ENCODE assay signal across 14 cellular contexts in the genomic region with DNA sequence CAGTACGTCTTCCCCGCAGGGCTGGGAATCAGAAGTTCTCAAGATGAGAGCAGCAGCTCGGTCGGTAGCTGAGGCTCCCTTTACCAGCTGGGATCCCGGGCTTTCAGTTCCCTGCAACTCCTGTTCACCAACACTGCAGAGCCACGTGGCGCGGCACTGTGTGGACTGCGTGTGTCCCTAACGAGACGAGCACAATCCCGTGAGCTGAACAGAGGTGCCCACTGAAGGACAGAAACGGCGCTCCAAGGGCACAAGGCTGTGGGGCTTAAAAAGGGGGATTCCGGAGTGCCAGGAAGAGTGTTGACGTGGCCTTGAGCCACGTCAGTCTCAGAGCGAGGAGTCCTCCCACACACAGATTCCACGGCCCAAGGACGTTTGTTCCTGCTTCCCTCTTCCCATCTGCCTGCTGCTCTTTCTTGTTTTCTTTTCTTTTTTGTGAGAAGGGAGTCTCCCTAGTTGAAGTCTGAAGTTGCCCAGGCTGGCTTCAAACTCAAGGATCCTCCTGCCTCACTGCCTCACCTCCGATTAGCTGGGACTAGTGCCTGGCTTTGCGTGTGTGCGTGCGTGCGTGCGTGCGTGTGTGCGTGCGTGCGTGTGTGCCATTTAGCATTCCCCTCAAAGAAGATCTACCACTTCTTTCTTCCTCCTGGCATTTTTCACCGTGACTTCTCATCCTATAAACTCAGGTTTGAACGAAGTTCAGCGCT. TPM values are rescaled to one million over a fixed set of nuclear protein-coding genes. Genes with fewer than 3 reads are reported as not detected.
DNase-seq lines count a peak whose midpoint lies in the region; ATAC-seq and TF ChIP-seq lines count a peak whose summit lies in the region.
"Had no signal": no experiment of that assay in that cellular context is flagged by ENCODE, and none has a peak within 500 bp of the region (broad histone marks: within the 10 kb centered on the region; RNA-seq: fewer than 3 reads in every experiment).

No MANE protein-coding gene starts in this region.

- no peak for DNase-seq in CD4-positive, alpha-beta T cell
- DNase-seq in mucosa of descending colon (no peak), cortex of kidney (lab: John Stamatoyannopoulos, UW) (no peak), prostate gland (ENCODE audit: low spot score) (no peak)
- DNase-seq: foreskin keratinocyte; stimulated activated CD4-positive, alpha-beta T cell treated with anti-CD3 and anti-CD28 coated beads, Interleukin-4, amount 100 ng/mL, for 4 hours; T-helper 2 cell had no signal

- no peak for TF ChIP-seq POLR2A in prostate gland (IDR thresholded peaks at IDR 0.05)

- H3K36me3 ChIP-seq in HUES48 (ENCODE audit: control insufficient read depth, insufficient read depth, low read length) (no peaks in the 10 kb centered on the region), mucosa of descending colon (ENCODE audit: low read depth) (no peaks in the 10 kb centered on the region), prostate gland (no peaks in the 10 kb centered on the region)
- H3K36me3 ChIP-seq: BLaER1 had no signal

- intact Hi-C loops in CD4-positive, alpha-beta T cell (cut with DNase I, micrococcal nuclease) = no loop called here
- intact Hi-C loops in mucosa of descending colon (cut with DNase I, micrococcal nuclease) = no loop called here
- intact Hi-C loops in prostate gland (cut with DNase I) = no loop called here

- H3K9me3 Mint-ChIP-seq in CD4-positive, alpha-beta T cell = no peaks in the 10 kb centered on the region
- no peaks in the 10 kb centered on the region for H3K9me3 Mint-ChIP-seq in brain
- H3K9me3 Mint-ChIP-seq: activated naive CD4-positive, alpha-beta T cell treated with anti-CD3 and anti-CD28 coated beads, Interleukin-2, amount 50 U/mL, for 72 hours; immature natural killer cell had no signal

- no peak for TF ChIP-seq CTCF in CD4-positive, alpha-beta T cell (IDR thresholded peaks at IDR 0.05)
- TF ChIP-seq CTCF in brain (conservative IDR thresholded peaks at IDR 0.05) (no peak), mucosa of descending colon (IDR thresholded peaks at IDR 0.05) (no peak), prostate gland (IDR thresholded peaks at IDR 0.05) (no peak)

- H3K4me1 ChIP-seq in HUES48 (ENCODE audit: control insufficient read depth, insufficient read depth, low read length) (no peaks in the 10 kb centered on the region), mucosa of descending colon (ENCODE audit: low read depth) (no peaks in the 10 kb centered on the region), prostate gland (replicated peaks) (no peaks in the 10 kb centered on the region)
- H3K4me1 ChIP-seq: BLaER1, foreskin keratinocyte had no signal

- H3K9ac ChIP-seq in HUES48 (ENCODE audit: low read depth, low read length) = no peak overlapping the region
- H3K9ac ChIP-seq: BLaER1 had no signal

- WGBS in prostate gland = 90% methylated on average over 33 of the region's 33 CpGs

- no peaks in the 10 kb centered on the region for H3K9me3 ChIP-seq in CD4-positive, alpha-beta T cell (ENCODE audit: control insufficient read depth, low read length)
- no peaks in the 10 kb centered on the region for H3K9me3 ChIP-seq in HUES48 (ENCODE audit: control insufficient read depth, insufficient read depth, low read length)
- no peaks in the 10 kb centered on the region for H3K9me3 ChIP-seq in mucosa of descending colon
- H3K9me3 ChIP-seq in prostate gland = no peaks in the 10 kb centered on the region
- H3K9me3 ChIP-seq: BLaER1 had no signal

- ATAC-seq in CD4-positive, alpha-beta T cell (ENCODE audit: poor library complexity) = no peak
- ATAC-seq in mucosa of descending colon (peak; percentile 9), HG03520 (IDR thresholded peaks at IDR 0.05; ENCODE audit: unreplicated experiment) (no peak), GM19467 (IDR thresholded peaks at IDR 0.05; ENCODE audit: unreplicated experiment) (no peak)
- ATAC-seq: foreskin keratinocyte had no signal

- H3K27ac ChIP-seq in CD4-positive, alpha-beta T cell (ENCODE audit: low read depth, low read length) = no peak overlapping the region
- H3K27ac ChIP-seq in HUES48 (ENCODE audit: low read depth, low read length) = peak overlapping the region; percentile 82
- H3K27ac ChIP-seq in prostate gland = no peak overlapping the region
- H3K27ac ChIP-seq: BLaER1, foreskin keratinocyte had no signal

- H3K4me3 Mint-ChIP-seq in CD4-positive, alpha-beta T cell = peak overlapping the region; percentile 34
- H3K4me3 Mint-ChIP-seq in brain = peak overlapping the region in 1 of 5 experiments; percentile 45

- CTCF ChIA-PET in CD4-positive, alpha-beta T cell (lab: Charles Lee) = no interaction called here

- H3K27ac Mint-ChIP-seq in CD4-positive, alpha-beta T cell = no peak overlapping the region
- peak overlapping the region; percentile 34 to 89 (median 60) for H3K27ac Mint-ChIP-seq in brain
- H3K27ac Mint-ChIP-seq: activated naive CD4-positive, alpha-beta T cell treated with anti-CD3 and anti-CD28 coated beads, Interleukin-2, amount 50 U/mL, for 72 hours had no signal

- no peaks in the 10 kb centered on the region for H3K27me3 ChIP-seq in CD4-positive, alpha-beta T cell (ENCODE audit: control insufficient read depth, insufficient read depth, low read length)
- H3K27me3 ChIP-seq in HUES48 (ENCODE audit: control insufficient read depth, insufficient read depth, low read length) = no peaks in the 10 kb centered on the region
- no peaks in the 10 kb centered on the region for H3K27me3 ChIP-seq in prostate gland (replicated peaks; ENCODE audit: insufficient read depth)
- H3K27me3 ChIP-seq: BLaER1, foreskin keratinocyte had no signal

- H3K4me3 ChIP-seq in HUES48 (ENCODE audit: low read depth, low read length) (no peak overlapping the region), mucosa of descending colon (no peak overlapping the region), prostate gland (no peak overlapping the region)
- H3K4me3 ChIP-seq: BLaER1 had no signal

- H3K27me3 Mint-ChIP-seq in CD4-positive, alpha-beta T cell = no peaks in the 10 kb centered on the region
- H3K27me3 Mint-ChIP-seq in brain = no peaks in the 10 kb centered on the region

- POLR2A ChIA-PET in CD4-positive, alpha-beta T cell (lab: Charles Lee) = no interaction called here

- H3K36me3 Mint-ChIP-seq in CD4-positive, alpha-beta T cell (ENCODE audit: low read depth) = peaks cover 4% of the 10 kb centered on the region
- H3K36me3 Mint-ChIP-seq in brain = peaks cover 24% of the 10 kb centered on the region

- no peaks in the 10 kb centered on the region for H3K4me1 Mint-ChIP-seq in CD4-positive, alpha-beta T cell (ENCODE audit: low read depth)
- peaks cover 19% of the 10 kb centered on the region for H3K4me1 Mint-ChIP-seq in brain
- H3K4me1 Mint-ChIP-seq: immature natural killer cell had no signal

RNA-seq across cellular contexts. Expression of gene RPL35A, which starts 37.1 kb away (rescaled TPM):
- 1,000 to 10,000 TPM; 2,199 to 2,238 TPM for total RNA-seq in CD4-positive, alpha-beta T cell
- 1,779 TPM for polyA plus RNA-seq in brain (ENCODE audit: insufficient read depth, low read depth, low replicate concordance)
- total RNA-seq in mucosa of descending colon = 100 to 1,000 TPM; 606 to 700 (median 621) TPM
- 1,000 to 10,000 TPM in 1 of 2 donors, 100 to 1,000 TPM in 1; 480 to 1,367 TPM for total RNA-seq in prostate gland

RNA-seq across cellular contexts. Expression of gene LMLN, which starts 47.1 kb away (rescaled TPM):
- total RNA-seq in CD4-positive, alpha-beta T cell = 1 to 10 TPM; 3.5 to 3.6 TPM
- polyA plus RNA-seq in brain (ENCODE audit: insufficient read depth, low read depth, low replicate concordance) = 1.5 TPM
- total RNA-seq in mucosa of descending colon = 1 to 10 TPM; 3.8 to 8.1 (median 5.7) TPM
- 10 to 100 TPM in 1 of 2 donors, 1 to 10 TPM in 1; 6.8 to 16.9 TPM for total RNA-seq in prostate gland
